19 cellular contexts compared by ENCODE assay signal in the genomic region with DNA sequence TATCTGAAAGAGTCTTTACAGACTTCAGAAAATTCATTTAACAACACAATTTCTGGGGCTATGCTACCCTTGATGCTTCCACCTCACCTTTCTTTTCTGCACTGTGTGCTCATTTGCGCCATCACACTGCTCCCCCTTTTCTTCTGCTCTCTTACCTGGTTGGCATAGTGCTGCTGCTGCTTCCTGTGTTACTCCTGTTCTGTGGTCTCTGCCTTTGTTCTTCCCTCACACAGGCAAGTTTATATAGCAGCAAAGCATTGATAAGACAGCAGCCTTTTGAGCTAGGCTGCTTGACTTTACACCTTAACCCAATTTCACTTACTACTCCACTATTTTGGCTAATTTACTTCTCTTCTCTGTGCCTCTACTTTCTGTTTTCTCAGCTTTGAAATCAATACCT. TPM values are rescaled to one million over a fixed set of nuclear protein-coding genes. Genes with fewer than 3 reads are reported as not detected.
"Had no signal": no experiment of that assay in that cellular context is flagged by ENCODE, and none has a peak within 500 bp of the region (broad histone marks: within the 10 kb centered on the region; RNA-seq: fewer than 3 reads in every experiment).

No MANE protein-coding gene starts in this region.

- H3K4me1 Mint-ChIP-seq: activated B cell treated with CpG ODN at 0.5 μM for 24 hours; activated CD4-positive, alpha-beta T cell treated with anti-CD3 and anti-CD28 coated beads for 36 hours; activated T-helper 17 cell treated with anti-CD3 and anti-CD28 coated beads, Interleukin-2, amount 50 U/mL, for 72 hours; natural killer cell had no signal

- H3K27ac Mint-ChIP-seq: activated B cell treated with CpG ODN at 0.5 μM for 24 hours; activated CD4-positive, alpha-beta T cell treated with anti-CD3 and anti-CD28 coated beads for 36 hours; activated naive CD4-positive, alpha-beta T cell treated with anti-CD3 and anti-CD28 coated beads, Interleukin-2, amount 50 U/mL, for 72 hours; activated T-cell treated with anti-CD3 and anti-CD28 coated beads, Interleukin-2, amount 50 U/mL, for 24 hours; activated T-helper 17 cell treated with anti-CD3 and anti-CD28 coated beads, Interleukin-2, amount 50 U/mL, for 72 hours; natural killer cell had no signal

- H3K36me3 Mint-ChIP-seq: activated naive CD4-positive, alpha-beta T cell treated with anti-CD3 and anti-CD28 coated beads, Interleukin-2, amount 50 U/mL, for 72 hours; natural killer cell had no signal

- H3K27ac ChIP-seq: epithelial cell of prostate, gastroesophageal sphincter, lower lobe of right lung, prostate gland, upper lobe of right lung had no signal

- H3K4me3 ChIP-seq: gastroesophageal sphincter, lower lobe of right lung, prostate gland, upper lobe of right lung had no signal

- H3K27me3 ChIP-seq: gastroesophageal sphincter, upper lobe of right lung had no signal

- H3K36me3 ChIP-seq: gastroesophageal sphincter, lower lobe of right lung, prostate gland, upper lobe of right lung had no signal

- H3K4me3 Mint-ChIP-seq: activated B cell treated with CpG ODN at 0.5 μM for 24 hours; activated CD4-positive, alpha-beta T cell treated with anti-CD3 and anti-CD28 coated beads for 36 hours; activated T-cell treated with anti-CD3 and anti-CD28 coated beads, Interleukin-2, amount 50 U/mL, for 24 hours; activated T-helper 17 cell treated with anti-CD3 and anti-CD28 coated beads, Interleukin-2, amount 50 U/mL, for 72 hours; brain; natural killer cell had no signal

- ATAC-seq: activated CD4-positive, alpha-beta T cell treated with anti-CD3 and anti-CD28 coated beads for 36 hours; activated naive CD4-positive, alpha-beta T cell treated with anti-CD3 and anti-CD28 coated beads, Interleukin-2, amount 50 U/mL, for 72 hours; activated T-helper 17 cell treated with anti-CD3 and anti-CD28 coated beads, Interleukin-2, amount 50 U/mL, for 72 hours; gastroesophageal sphincter; left lobe of liver; lower lobe of right lung; natural killer cell; upper lobe of right lung had no signal

- H3K4me1 ChIP-seq: lower lobe of right lung, prostate gland had no signal

- DNase-seq: activated B cell treated with CpG ODN at 0.5 μM for 24 hours; activated CD4-positive, alpha-beta T cell treated with anti-CD3 and anti-CD28 coated beads for 36 hours; activated CD4-positive, alpha-beta T cell treated with anti-CD3 and anti-CD28 coated beads, Interleukin-2, amount 50 U/mL, for 4 hours; activated CD8-positive, alpha-beta memory T cell treated with anti-CD3 and anti-CD28 coated beads for 24 hours; activated CD8-positive, alpha-beta memory T cell treated with anti-CD3 and anti-CD28 coated beads, Interleukin-2, amount 50 U/mL, for 4 hours; activated T-cell treated with anti-CD3 and anti-CD28 coated beads, Interleukin-2, amount 50 U/mL, for 24 hours; lower lobe of right lung; natural killer cell; stimulated activated CD4-positive, alpha-beta T cell treated with anti-CD3 and anti-CD28 coated beads, Interleukin-2, amount 100 ng/mL, for 48 hours; stimulated activated naive CD4-positive, alpha-beta T cell treated with Interleukin-2 at 50 U/mL for 16 hours; T-helper 9 cell; upper lobe of right lung had no signal

- H3K27me3 Mint-ChIP-seq: brain had no signal

- H3K9me3 Mint-ChIP-seq: activated B cell treated with CpG ODN at 0.5 μM for 24 hours; activated naive CD4-positive, alpha-beta T cell treated with anti-CD3 and anti-CD28 coated beads, Interleukin-2, amount 50 U/mL, for 72 hours; activated T-cell treated with anti-CD3 and anti-CD28 coated beads, Interleukin-2, amount 50 U/mL, for 24 hours; activated T-helper 17 cell treated with anti-CD3 and anti-CD28 coated beads, Interleukin-2, amount 50 U/mL, for 72 hours; brain had no signal

RNA-seq across cellular contexts. Expression of a gene that starts 18.3 kb away (rescaled TPM):
- total RNA-seq: activated B cell treated with CpG ODN at 0.5 μM for 24 hours; activated naive CD4-positive, alpha-beta T cell treated with anti-CD3 and anti-CD28 coated beads, Interleukin-2, amount 50 U/mL, for 72 hours; activated T-helper 17 cell treated with anti-CD3 and anti-CD28 coated beads, Interleukin-2, amount 50 U/mL, for 72 hours had no signal
